ENCODE assay signal across 1 cellular context in genomic region chr9:25891534-25891933, GRCh38.
TF ChIP-seq lines count a peak whose summit lies in the region.

No MANE protein-coding gene starts in this region.

TF ChIP-seq in H1, 55 proteins besides CTCF, POLR2A, EP300 and RAD21:
- no peak for TF ChIP-seq KDM4A (IDR thresholded peaks at IDR 0.05; ENCODE audit: low read depth, low read length, severe bottlenecking)
- TF ChIP-seq ATF3 (IDR thresholded peaks at IDR 0.05; ENCODE audit: insufficient read depth, low read depth, low read length) = no peak
- no peak for TF ChIP-seq ATF2 (IDR thresholded peaks at IDR 0.05; ENCODE audit: low read length)
- no peak for TF ChIP-seq BRCA1 (IDR thresholded peaks at IDR 0.05; ENCODE audit: low read depth, low read length)
